ENCODE assay signal across 18 cellular contexts in genomic region chr3:129599073-129599472, GRCh38. TPM values are rescaled to one million over a fixed set of nuclear protein-coding genes. Genes with fewer than 3 reads are reported as not detected.
DNase-seq lines count a peak whose midpoint lies in the region; ATAC-seq and TF ChIP-seq lines count a peak whose summit lies in the region.
"Had no signal": no experiment of that assay in that cellular context is flagged by ENCODE, and none has a peak within 500 bp of the region (broad histone marks: within the 10 kb centered on the region; RNA-seq: fewer than 3 reads in every experiment).

No MANE protein-coding gene starts in this region.

- ATAC-seq in GM21447 (IDR thresholded peaks at IDR 0.05; ENCODE audit: unreplicated experiment): no peak
- ATAC-seq in GM18520 (IDR thresholded peaks at IDR 0.05; ENCODE audit: unreplicated experiment): no peak
- ATAC-seq in HG03095 (IDR thresholded peaks at IDR 0.05; ENCODE audit: unreplicated experiment): no peak

- TF ChIP-seq POLR2A in stomach (IDR thresholded peaks at IDR 0.05): no peak

- H3K56ac ChIP-seq in H9 (ENCODE audit: insufficient read length, low read depth, low read length): no peak overlapping the region

- H2BK12ac ChIP-seq in H9 (ENCODE audit: insufficient read length, low read depth, low read length): no peak overlapping the region

- intact Hi-C loops in stomach (cut with DNase I; ENCODE audit: low total_unique reads): no loop called here

- no peak overlapping the region for H2BK20ac ChIP-seq in H9 (ENCODE audit: low read depth, low read length, poor library complexity, severe bottlenecking)

- H3K18ac ChIP-seq in H9 (ENCODE audit: insufficient read length, low read depth, low read length): no peak overlapping the region

- TF ChIP-seq EP300 in stomach (IDR thresholded peaks at IDR 0.05): no peak

- no peak overlapping the region for H2BK15ac ChIP-seq in H9 (ENCODE audit: low read depth, low read length)

- H4K20me1 ChIP-seq in H9 (ENCODE audit: control insufficient read depth, insufficient read depth, insufficient read length): no peaks in the 10 kb centered on the region

- no peak overlapping the region for H3T11ph ChIP-seq in H9 (ENCODE audit: low read length)

- H3K27me3 Mint-ChIP-seq in H9 (ENCODE audit: low read depth) (peaks cover 8% of the 10 kb centered on the region), brain (peaks cover 3% of the 10 kb centered on the region)

- H3K4ac ChIP-seq in H9 (ENCODE audit: low read depth, low read length): no peak overlapping the region

- H3K9ac ChIP-seq in H9 (ENCODE audit: extremely low read depth, insufficient read length, low read length) (no peak overlapping the region), liver (ENCODE audit: low read depth in 1 of 2, low read length in 2 of 2) (no peak overlapping the region)
- H3K9ac ChIP-seq: KMS-11 had no signal

- H3K9me3 Mint-ChIP-seq in H9 (peaks cover 0 to 2% of the 10 kb centered on the region in 2 experiments; a peak in 1 of 5 replicates), brain (peaks cover 0 to 5% (median 0%) of the 10 kb centered on the region in 5 experiments)

- H3K36me3 ChIP-seq in liver (ENCODE audit: control insufficient read depth in 4 of 4, insufficient read depth in 3 of 4, low read depth in 1 of 4, low read length in 3 of 4): no peaks in the 10 kb centered on the region
- H3K36me3 ChIP-seq in stomach: peaks cover 0 to 3% (median 0%) of the 10 kb centered on the region in 4 donors

- H4K5ac ChIP-seq in H9 (ENCODE audit: insufficient read length, low read depth, low read length): no peak overlapping the region

- no peak overlapping the region for H2AK5ac ChIP-seq in H9 (ENCODE audit: insufficient read length, low read length)

- H3K9me3 ChIP-seq in H9 (ENCODE audit: control insufficient read depth, low read depth, low read length) (no peaks in the 10 kb centered on the region), liver (ENCODE audit: control insufficient read depth in 4 of 4, low read length in 3 of 4) (no peaks in the 10 kb centered on the region), stomach (no peaks in the 10 kb centered on the region)

- no peak overlapping the region for H2AFZ ChIP-seq in H9 (ENCODE audit: low read length)

- H3K36me3 Mint-ChIP-seq in H9 (ENCODE audit: insufficient read depth in 1 of 3, low read depth in 3 of 3) (peaks cover 0 to 1% (median 0%) of the 10 kb centered on the region in 3 experiments; a peak in 3 of 7 replicates), brain (no peaks in the 10 kb centered on the region)

- H3K27ac ChIP-seq in H9 (ENCODE audit: insufficient read length, low read depth, low read length): no peak overlapping the region
- peak overlapping the region; percentile 40 to 78 for H3K27ac ChIP-seq in liver (ENCODE audit: low read depth in 1 of 2, low read length in 2 of 2)
- peak overlapping the region; percentile 25 to 88 (median 81) for H3K27ac ChIP-seq in stomach
- H3K27ac ChIP-seq: KMS-11 had no signal

- H3K79me2 ChIP-seq in H9 (ENCODE audit: insufficient read depth, low read length): peaks cover 3% of the 10 kb centered on the region; the same call in 1 of the 2 replicates

- H4K91ac ChIP-seq in H9 (ENCODE audit: insufficient read length, low read depth, low read length): no peak overlapping the region

- H2BK120ac ChIP-seq in H9 (ENCODE audit: low read depth, low read length, poor library complexity, severe bottlenecking): no peak overlapping the region

- H3K4me1 ChIP-seq in H9 (ENCODE audit: insufficient read depth, low read length) (peaks cover 2% of the 10 kb centered on the region; the same call in 1 of the 2 replicates), liver (ENCODE audit: control insufficient read depth in 4 of 4, insufficient read depth in 4 of 4, low read length in 3 of 4) (peaks cover 8 to 48% (median 19%) of the 10 kb centered on the region in 4 donors), stomach (peaks cover 69 to 100% (median 86%) of the 10 kb centered on the region in 4 donors)

- no peak for TF ChIP-seq RAD21 in liver (IDR thresholded peaks at IDR 0.05)

- H3K27ac Mint-ChIP-seq in H9 (peak overlapping the region; percentile 44 to 83 (median 57); a peak in 5 of 7 replicates), brain (peak overlapping the region in 4 of 5 experiments; percentile 14 to 80 (median 74))

- no peak overlapping the region for H3K23ac ChIP-seq in H9 (ENCODE audit: insufficient read length, low read depth, low read length)

- TF ChIP-seq CTCF in H9 (conservative IDR thresholded peaks at IDR 0.05): no peak
- no peak for TF ChIP-seq CTCF in brain (conservative IDR thresholded peaks at IDR 0.05)
- no peak for TF ChIP-seq CTCF in liver (IDR thresholded peaks at IDR 0.05; ENCODE audit: low read depth, low read length, missing input control)
- TF ChIP-seq CTCF in stomach (IDR thresholded peaks at IDR 0.05): no peak

- H2BK5ac ChIP-seq in H9 (ENCODE audit: insufficient read length, low read length): no peak overlapping the region

- H3K27me3 ChIP-seq in H9 (ENCODE audit: insufficient read depth, low read length) (no peaks in the 10 kb centered on the region), liver (ENCODE audit: control insufficient read depth in 4 of 4, insufficient read depth in 4 of 4, low read length in 3 of 4) (no peaks in the 10 kb centered on the region), stomach (no peaks in the 10 kb centered on the region)

- DNase-seq in H9: no peak
- no peak for DNase-seq in stomach
- DNase-seq in activated CD8-positive, alpha-beta memory T cell treated with anti-CD3 and anti-CD28 coated beads for 24 hours: no peak
- DNase-seq: activated CD4-positive, alpha-beta T cell treated with anti-CD3 and anti-CD28 coated beads, Interleukin-2, amount 50 U/mL, for 4 hours; activated gamma-delta T cell treated with Interleukin-2 at 50 U/mL for 16 hours; COR-L47; NCI-H1930 had no signal

- H3K4me2 ChIP-seq in H9 (ENCODE audit: insufficient read depth, insufficient read length, low read length): no peak overlapping the region
- H3K4me2 ChIP-seq: KMS-11 had no signal

- H3K14ac ChIP-seq in H9 (ENCODE audit: insufficient read depth, low read length): no peak overlapping the region

- H4K8ac ChIP-seq in H9 (replicated peaks; ENCODE audit: insufficient read length, low read depth, low read length): no peak overlapping the region

- no peaks in the 10 kb centered on the region for H3K23me2 ChIP-seq in H9 (ENCODE audit: insufficient read length, low read depth, low read length, poor library complexity, severe bottlenecking)

- H3K79me1 ChIP-seq in H9 (ENCODE audit: insufficient read depth, low read depth, low read length, poor library complexity, severe bottlenecking): no peaks in the 10 kb centered on the region

- H3K4me1 Mint-ChIP-seq in H9: peaks cover 67 to 84% of the 10 kb centered on the region in 2 experiments
- H3K4me1 Mint-ChIP-seq in brain: peaks cover 89% of the 10 kb centered on the region

- H3K4me3 Mint-ChIP-seq in H9 (0 out of 5 replicates have a peak overlapping the region, but pooled peaks of 1 of the 2 experiments have one; percentile 7), brain (no peak overlapping the region)

- no CpG with 5 or more reads among the region's 19 CpGs for WGBS in H9 (ENCODE audit: extremely low coverage, insufficient read length, low lambda C conversion rate)
- WGBS in liver: 77% methylated on average over 19 of the region's 19 CpGs
- WGBS in stomach, 5 donors: 74 to 86% (median 82%) methylated on average over 10 to 19 of the region's 19 CpGs

- H3K4me3 ChIP-seq in liver (ENCODE audit: low read depth in 1 of 3, low read length in 3 of 3): no peak overlapping the region
- peak overlapping the region in 1 of 4 donors; percentile 19 for H3K4me3 ChIP-seq in stomach

TF ChIP-seq in liver, 16 proteins besides CTCF, POLR2A, EP300 and RAD21 (continues in another document):
- TF ChIP-seq ZBTB33 (IDR thresholded peaks at IDR 0.05) (no peak), RXRA (IDR thresholded peaks at IDR 0.05) (no peak), TAF1 (conservative IDR thresholded peaks at IDR 0.05) (no peak), GABPA (IDR thresholded peaks at IDR 0.05 in 1 of 2, conservative IDR thresholded peaks at IDR 0.05 in 1 of 2) (no peak), SP1 (IDR thresholded peaks at IDR 0.05) (no peak), FOXA2 (IDR thresholded peaks at IDR 0.05) (no peak), HNF4G (IDR thresholded peaks at IDR 0.05) (no peak), YY1 (IDR thresholded peaks at IDR 0.05) (no peak)

RNA-seq across cellular contexts. Expression of gene PLXND1, which starts 7.4 kb away (rescaled TPM):
- 48.4 and 50.9 TPM in 2 replicates for total RNA-seq in H9 (2021)
- polyA plus RNA-seq in brain (ENCODE audit: insufficient read depth, low read depth, low replicate concordance): 151 TPM
- total RNA-seq in liver: 10 to 100 TPM; 39.4 to 50.2 TPM
- 10 to 100 TPM; 10.4 to 26.2 TPM for polyA plus RNA-seq in liver
- 100 to 1,000 TPM in 2 of 5 donors, 10 to 100 TPM in 3; 53.1 to 251 (median 65.2) TPM for total RNA-seq in stomach
- polyA plus RNA-seq in stomach: 10 to 100 TPM; 22.6 to 44.7 (median 32.0) TPM

RNA-seq across cellular contexts. Expression of gene H1-8, which starts 56.1 kb away (rescaled TPM):
- total RNA-seq in H9 (2021) (not detected in 2 replicates), liver (not detected), stomach (not detected)
- polyA plus RNA-seq in brain (ENCODE audit: insufficient read depth, low read depth, low replicate concordance) (not detected), liver (not detected), stomach (not detected)
- total RNA-seq: cerebellum; glomerular endothelial cell; H4; mesenteric fat pad; T-helper 2 cell treated with Interferon-gamma antibody and Interleukin-4, amounts not matched to agents 100 ng/mL and 5 ng/mL, for 36 hours had no signal
